Comparison of ENCODE assay signal across 8 cellular contexts in genomic region chr18:58671941-58672565, GRCh38. TPM values are rescaled to one million over a fixed set of nuclear protein-coding genes. Genes with fewer than 3 reads are reported as not detected.
DNase-seq lines count a peak whose midpoint lies in the region; ATAC-seq and TF ChIP-seq lines count a peak whose summit lies in the region.

No MANE protein-coding gene starts in this region.

- H3K4me3 Mint-ChIP-seq in activated CD4-positive, alpha-beta T cell treated with anti-CD3 and anti-CD28 coated beads for 36 hours, result peak overlapping the region; percentile 98

- peak; percentile 24 for ATAC-seq in activated CD4-positive, alpha-beta T cell treated with anti-CD3 and anti-CD28 coated beads for 36 hours
- ATAC-seq in HG02852 (IDR thresholded peaks at IDR 0.05; ENCODE audit: unreplicated experiment), result peak; percentile 35
- ATAC-seq in mucosa of descending colon, result peak; percentile 52
- ATAC-seq in HG03097 (IDR thresholded peaks at IDR 0.05; ENCODE audit: low FRiP score, unreplicated experiment), result no peak

- peak overlapping the region; percentile 92 to 95 for H3K27ac ChIP-seq in uterus

- H3K9ac ChIP-seq in endocrine pancreas (ENCODE audit: control insufficient read depth, insufficient read depth, low read length), result peak overlapping the region; percentile 65

- DNase-seq in activated CD4-positive, alpha-beta T cell treated with anti-CD3 and anti-CD28 coated beads for 36 hours, result no peak
- no peak for DNase-seq in activated CD4-positive, alpha-beta T cell treated with anti-CD3 and anti-CD28 coated beads for 48 hours
- DNase-seq in RKO (ENCODE audit: low spot score) (peak; percentile 40), mucosa of descending colon (peak in 1 of 3 donors; percentile 24), uterus (peak in 1 of 2 donors; percentile 23)

- peaks cover 68% of the 10 kb centered on the region for H3K4me1 Mint-ChIP-seq in activated CD4-positive, alpha-beta T cell treated with anti-CD3 and anti-CD28 coated beads for 36 hours

- H3K27me3 ChIP-seq in endocrine pancreas (ENCODE audit: control insufficient read depth, insufficient read depth, low read length), result no peaks in the 10 kb centered on the region
- H3K27me3 ChIP-seq in uterus, result no peaks in the 10 kb centered on the region

- H3K36me3 ChIP-seq in endocrine pancreas (ENCODE audit: control insufficient read depth, insufficient read depth, low read length) (no peaks in the 10 kb centered on the region), mucosa of descending colon (ENCODE audit: low read depth) (peaks cover 3% of the 10 kb centered on the region), uterus (no peaks in the 10 kb centered on the region)

- no peak for TF ChIP-seq POLR2A in uterus (IDR thresholded peaks at IDR 0.05)

- H3K9me3 Mint-ChIP-seq in activated CD4-positive, alpha-beta T cell treated with anti-CD3 and anti-CD28 coated beads for 36 hours (ENCODE audit: low read depth), result no peaks in the 10 kb centered on the region

- POLR2A ChIA-PET in activated CD4-positive, alpha-beta T cell treated with anti-CD3 and anti-CD28 coated beads for 36 hours (lab: Charles Lee), result interaction anchor here (1.1 to 1.3 kb wide), 3 partner anchors 18 to 56 kb away, joined by 3 to 4 read pairs (median 3); no protein-coding TSS in a partner anchor

- peak overlapping the region; percentile 61 for H3K4me3 ChIP-seq in endocrine pancreas (ENCODE audit: control insufficient read depth, insufficient read depth, low read length)
- peak overlapping the region; percentile 75 for H3K4me3 ChIP-seq in mucosa of descending colon
- peak overlapping the region; percentile 59 to 82 for H3K4me3 ChIP-seq in uterus

- intact Hi-C loops in activated CD4-positive, alpha-beta T cell treated with anti-CD3 and anti-CD28 coated beads for 36 hours (cut with DNase I, micrococcal nuclease), result loop anchor here (1.0 to 10.0 kb wide), 10 partner anchors 16 to 1233 kb away; partner anchors contain the start of genes LMAN1 (in 1 of the 2) and SEC11C (in 1 of the 2)
- intact Hi-C loops in mucosa of descending colon (cut with DNase I, micrococcal nuclease), result loop anchor here in 1 of 2 donors (10.0 kb wide), 1 partner anchor 127 kb away; no protein-coding TSS in a partner anchor
- intact Hi-C loops in uterus (cut with DNase I; ENCODE audit: low total_unique reads), result no loop called here

- peak overlapping the region; percentile 96 for H3K27ac Mint-ChIP-seq in activated CD4-positive, alpha-beta T cell treated with anti-CD3 and anti-CD28 coated beads for 36 hours

- CTCF ChIA-PET in activated CD4-positive, alpha-beta T cell treated with anti-CD3 and anti-CD28 coated beads for 36 hours (lab: Charles Lee), result interaction anchor here (0.6 to 2.7 kb wide), 11 partner anchors 10 to 151 kb away, joined by 3 to 16 read pairs (median 5); no protein-coding TSS in a partner anchor

- TF ChIP-seq CTCF in mucosa of descending colon (IDR thresholded peaks at IDR 0.05), result no peak
- no peak for TF ChIP-seq CTCF in uterus (IDR thresholded peaks at IDR 0.05)

- H3K4me1 ChIP-seq in endocrine pancreas (ENCODE audit: control insufficient read depth, insufficient read depth, low read length) (no peaks in the 10 kb centered on the region), mucosa of descending colon (ENCODE audit: low read depth) (peaks cover 9% of the 10 kb centered on the region), uterus (no peaks in the 10 kb centered on the region)

- no peaks in the 10 kb centered on the region for H3K27me3 Mint-ChIP-seq in activated CD4-positive, alpha-beta T cell treated with anti-CD3 and anti-CD28 coated beads for 36 hours

- H3K9me3 ChIP-seq in endocrine pancreas (ENCODE audit: control insufficient read depth, low read length), result no peaks in the 10 kb centered on the region
- H3K9me3 ChIP-seq in mucosa of descending colon, result no peaks in the 10 kb centered on the region
- no peaks in the 10 kb centered on the region for H3K9me3 ChIP-seq in uterus

- H3K36me3 Mint-ChIP-seq in activated CD4-positive, alpha-beta T cell treated with anti-CD3 and anti-CD28 coated beads for 36 hours (ENCODE audit: low read depth), result peaks cover 21% of the 10 kb centered on the region

RNA-seq across cellular contexts. Expression of gene MALT1, which starts 0.8 kb away (rescaled TPM):
- 10 to 100 TPM; 39.3 to 40.5 TPM for total RNA-seq in activated CD4-positive, alpha-beta T cell treated with anti-CD3 and anti-CD28 coated beads for 36 hours
- total RNA-seq in mucosa of descending colon, result 10 to 100 TPM; 19.5 to 23.4 (median 23.1) TPM
- 10 to 100 TPM; 22.1 to 51.4 (median 30.5) TPM for total RNA-seq in uterus

RNA-seq across cellular contexts. Expression of gene ALPK2, which starts 43.2 kb away (rescaled TPM):
- total RNA-seq in activated CD4-positive, alpha-beta T cell treated with anti-CD3 and anti-CD28 coated beads for 36 hours, result 1 to 10 TPM; 1.3 to 1.6 TPM
- total RNA-seq in mucosa of descending colon, result under 1 TPM; 0.06 to 0.95 (median 0.46) TPM
- total RNA-seq in uterus, result under 1 TPM in 2 of 4 donors, not detected in 2; 0.18 to 0.41 TPM
